In the genomic region with DNA sequence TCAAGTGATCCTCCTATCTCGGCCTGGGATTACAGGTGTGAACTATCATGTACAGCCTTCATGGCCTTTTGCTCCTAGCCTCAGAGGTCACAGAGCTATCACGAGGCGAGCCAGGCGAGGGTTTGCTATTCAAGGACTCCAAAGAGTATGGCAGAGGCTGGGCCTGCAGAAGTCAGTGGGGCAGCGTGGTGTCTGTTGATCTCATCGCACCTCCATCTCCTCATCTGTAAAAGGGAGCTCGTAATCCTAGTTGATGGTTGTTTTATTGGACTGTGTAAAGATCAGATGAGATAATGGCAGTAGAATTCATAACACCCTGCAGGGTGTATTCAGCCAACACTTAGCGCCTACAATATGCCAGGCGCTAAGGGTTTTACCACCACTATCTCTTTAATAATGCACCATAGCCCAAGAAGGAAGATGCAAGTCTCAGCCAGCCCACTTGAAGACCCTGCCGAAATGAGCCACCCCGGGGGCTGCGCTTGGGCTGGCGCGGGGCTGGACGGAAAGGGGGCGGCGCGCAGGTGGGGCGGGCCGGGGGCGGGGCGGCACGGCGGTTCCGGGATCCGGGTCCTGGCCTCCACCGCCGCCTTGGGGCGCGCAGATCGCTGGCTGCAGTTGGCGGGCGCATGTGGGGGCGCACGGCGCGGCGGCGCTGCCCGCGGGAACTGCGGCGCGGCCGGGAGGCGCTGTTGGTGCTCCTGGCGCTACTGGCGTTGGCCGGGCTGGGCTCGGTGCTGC, we compare ENCODE assay signal across 8 cellular contexts. TPM values are rescaled to one million over a fixed set of nuclear protein-coding genes. Genes with fewer than 3 reads are reported as not detected.
A peak's percentile ranks its signal among the peaks of the same experiment; 100 is the strongest.
DNase-seq lines count a peak whose midpoint lies in the region; ATAC-seq, FAIRE-seq and TF ChIP-seq lines count a peak whose summit lies in the region.

A gene with protein sequence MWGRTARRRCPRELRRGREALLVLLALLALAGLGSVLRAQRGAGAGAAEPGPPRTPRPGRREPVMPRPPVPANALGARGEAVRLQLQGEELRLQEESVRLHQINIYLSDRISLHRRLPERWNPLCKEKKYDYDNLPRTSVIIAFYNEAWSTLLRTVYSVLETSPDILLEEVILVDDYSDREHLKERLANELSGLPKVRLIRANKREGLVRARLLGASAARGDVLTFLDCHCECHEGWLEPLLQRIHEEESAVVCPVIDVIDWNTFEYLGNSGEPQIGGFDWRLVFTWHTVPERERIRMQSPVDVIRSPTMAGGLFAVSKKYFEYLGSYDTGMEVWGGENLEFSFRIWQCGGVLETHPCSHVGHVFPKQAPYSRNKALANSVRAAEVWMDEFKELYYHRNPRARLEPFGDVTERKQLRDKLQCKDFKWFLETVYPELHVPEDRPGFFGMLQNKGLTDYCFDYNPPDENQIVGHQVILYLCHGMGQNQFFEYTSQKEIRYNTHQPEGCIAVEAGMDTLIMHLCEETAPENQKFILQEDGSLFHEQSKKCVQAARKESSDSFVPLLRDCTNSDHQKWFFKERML (plus strand): TSS at position 601 of the 741 bp plus-strand sequence. CDS start 29 bp downstream, at position 630.

- POLR2A ChIA-PET in T-cell (lab: Charles Lee) = interaction anchor here in 1 of 2 donors (0.5 kb wide), 1 partner anchor 204 kb away, joined by 3 read pairs; no protein-coding TSS in a partner anchor

- no peaks in the 10 kb centered on the region for H3K9me3 ChIP-seq in body of pancreas
- H3K9me3 ChIP-seq in kidney (ENCODE audit: control insufficient read depth in 1 of 2, low read length in 2 of 2) = no peaks in the 10 kb centered on the region

- in situ Hi-C loops in G401 (cut with HindIII; ENCODE audit: low sequenced_read_pairs) = no loop called here

- ATAC-seq in HG02885 (IDR thresholded peaks at IDR 0.05; ENCODE audit: poor library complexity, unreplicated experiment) = peak; percentile 83
- peak; percentile 90 to 93 (median 91) for ATAC-seq in T-cell (replicated peaks in 1 of 4)
- ATAC-seq in body of pancreas = peak; percentile 75

- peaks cover 32% of the 10 kb centered on the region for H3K4me1 ChIP-seq in body of pancreas
- H3K4me1 ChIP-seq in kidney (ENCODE audit: control insufficient read depth in 1 of 2, insufficient read depth in 1 of 2, low read depth in 1 of 2, low read length in 2 of 2) = peaks cover 0 to 8% of the 10 kb centered on the region in 2 donors

- WGBS in body of pancreas, 2 donors = 5 to 17% methylated on average over 9 to 45 of the region's 50 CpGs

- TF ChIP-seq CTCF in body of pancreas (IDR thresholded peaks at IDR 0.05) (peak in 2 of 7 experiments; percentile 6 to 22), kidney (IDR thresholded peaks at IDR 0.05; ENCODE audit: borderline replicate concordance, extremely low read depth, insufficient read depth) (no peak)

- H3K27ac Mint-ChIP-seq in T-cell = peak within 1 kb of the TSS; percentile 62 to 63

- H3K36me3 ChIP-seq in body of pancreas (replicated peaks in 1 of 2; ENCODE audit: insufficient read depth in 1 of 2, low read depth in 2 of 2) (no peaks in the 10 kb centered on the region), kidney (ENCODE audit: control insufficient read depth in 1 of 2, insufficient read depth in 2 of 2, low read length in 2 of 2) (no peaks in the 10 kb centered on the region)

- CTCF ChIA-PET in T-cell (lab: Charles Lee) = interaction anchor here in 1 of 2 donors (0.8 to 0.9 kb wide), 2 partner anchors 116 to 207 kb away, joined by 3 read pairs; no protein-coding TSS in a partner anchor

- H3K36me3 Mint-ChIP-seq in T-cell = peaks cover 8% of the 10 kb centered on the region

- FAIRE-seq in kidney (lab: Jason Lieb, UNC) = no peak

- H3K27me3 ChIP-seq in body of pancreas = no peaks in the 10 kb centered on the region

- peak within 1 kb of the TSS in 3 of 4 donors; percentile 10 to 56 (median 49) for H3K27ac ChIP-seq in body of pancreas
- H3K27ac ChIP-seq in kidney (ENCODE audit: low read depth in 2 of 2, low read length in 2 of 2) = no peak within 1 kb of the TSS

- H3K4me3 Mint-ChIP-seq in T-cell = peak within 1 kb of the TSS; percentile 81 to 88 (median 88)

- peaks cover 28 to 39% (median 33%) of the 10 kb centered on the region in 3 donors for H3K4me1 Mint-ChIP-seq in T-cell

- no peaks in the 10 kb centered on the region for H3K9me3 Mint-ChIP-seq in T-cell

- peak within 1 kb of the TSS in 1 of 2 donors; percentile 23 for H3K4me3 ChIP-seq in body of pancreas
- peak within 1 kb of the TSS; percentile 58 to 62 for H3K4me3 ChIP-seq in kidney (ENCODE audit: low read length in 2 of 2)

- H3K27me3 Mint-ChIP-seq in T-cell = peaks cover 3 to 4% of the 10 kb centered on the region in 2 donors

- peak in 1 of 3 donors; percentile 26 for TF ChIP-seq POLR2A in body of pancreas (IDR thresholded peaks at IDR 0.05)

- no peak within 1 kb of the TSS for H3K9ac ChIP-seq in kidney (ENCODE audit: low read length in 2 of 2)

- intact Hi-C loops in body of pancreas (cut with DNase I) = no loop called here
- intact Hi-C loops in kidney (cut with DNase I) = no loop called here

- DNase-seq in G401 (ENCODE audit: low spot score) (peak; percentile 44), T-cell (peak in 32 of 34 experiments; percentile 11 to 67 (median 42)), body of pancreas (peak; percentile 47 to 69 (median 50)), kidney (peak; percentile 76), cerebellar cortex (ENCODE audit: low spot score) (no peak), OCI-M2 (lab: John Stamatoyannopoulos, UW; ENCODE audit: unreplicated experiment) (no peak)
- DNase-seq in stimulated activated CD4-positive, alpha-beta T cell treated with anti-CD3 and anti-CD28 coated beads, Interleukin-2, amount 100 ng/mL, for 24 hours = peak; percentile 54 to 67

RNA-seq across cellular contexts. Expression of the gene that starts here (rescaled TPM):
- total RNA-seq in G401 (2014; rRNA removed; shearing (Covaris generic)) = 5.6 and 9.5 TPM in 2 replicates
- total RNA-seq in T-cell (10 to 100 TPM in 4 of 5 donors, 1 to 10 TPM in 1; 9.5 to 11.7 (median 11.6) TPM), body of pancreas (10 to 100 TPM; 13.0 to 53.1 TPM), kidney (10.8 TPM)
- 3.6 TPM for polyA plus RNA-seq in kidney (ENCODE audit: insufficient read depth, low read depth, low replicate concordance)

Comparison
In these comparisons a context has a peak if more than half of its experiments do, and no peak if none do; other contexts are left out.
1. DNase-seq: peak in G401 (single experiment), T-cell (32 of 34), body of pancreas (4 of 4), kidney (single experiment) and stimulated activated CD4-positive, alpha-beta T cell treated with anti-CD3 and anti-CD28 coated beads, Interleukin-2, amount 100 ng/mL, for 24 hours (2 of 2); none in cerebellar cortex (single experiment) and OCI-M2 (single experiment).
2. H3K27ac ChIP-seq: peak in body of pancreas (3 of 4); none in kidney (0 of 2).
3. Peak in every context shown above with its lines, with median percentiles within 50 percentile points of each other: ATAC-seq.